ENCODE assay signal across 31 cellular contexts in the genomic region with DNA sequence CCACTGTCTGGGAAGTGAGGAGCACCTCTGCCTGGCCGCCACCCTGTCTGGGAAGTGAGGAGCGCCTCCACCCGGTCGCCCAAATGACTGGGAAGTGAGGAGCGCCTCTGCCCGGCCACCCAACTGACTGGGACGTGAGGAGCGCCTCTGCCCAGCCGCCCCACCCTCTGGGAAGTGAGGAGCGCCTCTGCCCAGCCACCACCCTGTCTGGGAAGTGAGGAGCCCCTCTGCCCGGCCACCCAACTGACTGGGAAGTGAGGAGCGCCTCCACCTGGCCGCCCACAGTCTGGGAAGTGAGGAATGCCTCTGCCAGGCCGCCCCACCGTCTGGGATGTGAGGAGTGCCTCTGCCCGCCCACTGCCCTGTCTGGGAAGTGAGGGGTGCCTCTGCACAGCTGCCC. TPM values are rescaled to one million over a fixed set of nuclear protein-coding genes. Genes with fewer than 3 reads are reported as not detected.
"Had no signal": no experiment of that assay in that cellular context is flagged by ENCODE, and none has a peak within 500 bp of the region (broad histone marks: within the 10 kb centered on the region; RNA-seq: fewer than 3 reads in every experiment).

No MANE protein-coding gene starts in this region.

- H3K4me3 ChIP-seq: colonic mucosa, coronary artery, dorsolateral prefrontal cortex, esophagus squamous epithelium, gastrocnemius medialis, gastroesophageal sphincter, heart left ventricle, heart right ventricle had no signal

- H3K9me3 ChIP-seq: colonic mucosa, esophagus squamous epithelium, gastrocnemius medialis, gastroesophageal sphincter had no signal

- H3K27me3 ChIP-seq: colonic mucosa, dorsolateral prefrontal cortex, esophagus squamous epithelium, gastrocnemius medialis, gastroesophageal sphincter, heart left ventricle, heart right ventricle had no signal

- ATAC-seq: effector memory CD8-positive, alpha-beta T cell; esophagus mucosa; foreskin keratinocyte; gastrocnemius medialis; gastroesophageal sphincter; heart left ventricle; heart right ventricle had no signal

- H3K4me1 ChIP-seq: colonic mucosa, foreskin keratinocyte, gastrocnemius medialis, gastroesophageal sphincter, heart left ventricle, heart right ventricle had no signal

- H3K27ac ChIP-seq: colonic mucosa, coronary artery, dorsolateral prefrontal cortex, epithelial cell of prostate, esophagus squamous epithelium, foreskin keratinocyte, gastrocnemius medialis, gastroesophageal sphincter, heart left ventricle, heart right ventricle had no signal

- FAIRE-seq: colon, endometrium, endothelial cell of umbilical vein, frontal cortex had no signal

- H3K36me3 ChIP-seq: colonic mucosa, esophagus squamous epithelium, gastrocnemius medialis, gastroesophageal sphincter, heart left ventricle, heart right ventricle had no signal

- DNase-seq: colonic mucosa; cortex of kidney; dermis blood vessel endothelial cell; dorsolateral prefrontal cortex; effector CD4-positive, alpha-beta T cell; effector CD8-positive, alpha-beta T cell; effector memory CD4-positive, alpha-beta T cell; effector memory CD8-positive, alpha-beta T cell; endodermal cell; erythroblast; esophagus squamous epithelium; foreskin fibroblast; foreskin keratinocyte; foreskin melanocyte; gastrocnemius medialis; glutamatergic neuron; head of caudate nucleus; heart left ventricle; heart right ventricle had no signal

RNA-seq across cellular contexts. Expression of a gene that starts 32.9 kb away (rescaled TPM):
- total RNA-seq: colonic mucosa, dermis blood vessel endothelial cell, dermis microvascular lymphatic vessel endothelial cell, endothelial cell of umbilical vein, epithelial cell of proximal tubule, esophagus mucosa, esophagus squamous epithelium, fibroblast of villous mesenchyme, foreskin keratinocyte, frontal cortex, glomerular endothelial cell had no signal
- polyA plus RNA-seq: endothelial cell of umbilical vein, foreskin keratinocyte, heart left ventricle, heart right ventricle had no signal
